8 cellular contexts compared by ENCODE assay signal in the genomic region with DNA sequence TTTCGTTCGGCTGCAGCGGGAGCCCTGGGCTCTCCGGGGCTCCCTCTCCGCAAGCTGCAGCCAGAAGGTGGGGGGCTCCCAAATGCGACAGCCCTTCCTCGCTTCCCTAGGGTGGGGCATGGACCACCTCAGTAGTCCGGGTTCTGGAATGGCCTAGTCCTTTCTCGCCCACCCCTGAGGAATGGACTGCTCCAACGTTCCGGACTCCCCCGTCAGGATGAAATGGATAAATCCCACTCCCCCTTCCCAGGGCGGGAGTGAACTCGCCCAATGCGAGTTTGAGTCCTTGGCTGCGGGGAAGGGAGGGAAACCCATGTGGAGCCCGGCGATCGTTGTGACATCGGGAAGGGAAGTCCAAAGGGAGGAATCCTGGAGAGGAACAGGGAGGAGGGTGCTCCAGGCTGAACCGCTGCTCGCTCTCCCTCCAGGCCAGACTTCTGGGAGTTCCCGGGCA. TPM values are rescaled to one million over a fixed set of nuclear protein-coding genes. Genes with fewer than 3 reads are reported as not detected.
DNase-seq lines count a peak whose midpoint lies in the region; ATAC-seq and TF ChIP-seq lines count a peak whose summit lies in the region.

No MANE protein-coding gene starts in this region.

- H3K4me3 ChIP-seq in AG04450 (ENCODE audit: low read depth, low read length) (peak overlapping the region; percentile 93), GM08714 (ENCODE audit: low read length) (peak overlapping the region; percentile 50; the same call in 1 of the 2 replicates), neuron (ENCODE audit: low read length) (peak overlapping the region; percentile 96)

- no peak for ATAC-seq in GM19023 (IDR thresholded peaks at IDR 0.05; ENCODE audit: unreplicated experiment)
- no peak for ATAC-seq in HG03469 (IDR thresholded peaks at IDR 0.05; ENCODE audit: unreplicated experiment)

- peak overlapping the region; percentile 62 for H2AFZ ChIP-seq in neuron (ENCODE audit: low read depth, low read length)

- H3K4me1 ChIP-seq in neuron (ENCODE audit: insufficient read depth, low read length): peaks cover 23% of the 10 kb centered on the region

- peak overlapping the region; percentile 69 for H3K4me3 Mint-ChIP-seq in activated naive CD8-positive, alpha-beta T cell

- CTCF ChIA-PET in AG04450 (lab: Charles Lee): interaction anchor here (1.0 to 1.2 kb wide), 2 partner anchors 52 to 77 kb away, joined by 3 to 8 read pairs; no protein-coding TSS in a partner anchor

- H3K27ac ChIP-seq in AG04450 (ENCODE audit: low read depth, low read length): peak overlapping the region; percentile 47

- peak; percentile 70 for DNase-seq in AG04450 (ENCODE audit: low read depth, low spot score)
- DNase-seq in NCI-H226: peak; percentile 43
- peak; percentile 54 for DNase-seq in glomerular endothelial cell (ENCODE audit: extremely low read depth, low read depth, low spot score)

- H3K27me3 ChIP-seq in AG04450 (ENCODE audit: control insufficient read depth, insufficient read depth, low read length): no peaks in the 10 kb centered on the region
- H3K27me3 ChIP-seq in neuron (ENCODE audit: insufficient read depth, low read length): no peaks in the 10 kb centered on the region

- H3K27me3 Mint-ChIP-seq in activated naive CD8-positive, alpha-beta T cell: peaks cover 37% of the 10 kb centered on the region

- H3K36me3 Mint-ChIP-seq in activated naive CD8-positive, alpha-beta T cell: no peaks in the 10 kb centered on the region

- POLR2A ChIA-PET in AG04450 (lab: Yijun Ruan, JAX): interaction anchor here (1.2 kb wide), 2 partner anchors 29 to 36 kb away, joined by 3 to 4 read pairs; a partner anchor contains a TSS

- H3K9me3 ChIP-seq in AG04450 (ENCODE audit: control insufficient read depth, insufficient read depth, low read length) (peaks cover 8% of the 10 kb centered on the region; the same call in 1 of the 2 replicates), neuron (ENCODE audit: low read length) (peaks cover 5% of the 10 kb centered on the region)

- H3K4me1 Mint-ChIP-seq in activated naive CD8-positive, alpha-beta T cell (ENCODE audit: low read depth): peaks cover 26% of the 10 kb centered on the region

- H3K9me3 Mint-ChIP-seq in activated naive CD8-positive, alpha-beta T cell (ENCODE audit: low read depth): no peaks in the 10 kb centered on the region

- H3K27ac Mint-ChIP-seq in activated naive CD8-positive, alpha-beta T cell: no peak overlapping the region

- TF ChIP-seq CTCF in AG04450 (IDR thresholded peaks at IDR 0.05; ENCODE audit: low read depth, low read length): no peak

- H3K36me3 ChIP-seq in neuron (ENCODE audit: insufficient read depth, low read length): no peaks in the 10 kb centered on the region

RNA-seq across cellular contexts. Expression of a gene that starts 5.5 kb away (rescaled TPM):
- polyA plus RNA-seq in AG04450 (2011; rRNA removed): 0.06 TPM in 1 of 2 replicates, not detected in the other
- not detected in 2 replicates for polyA minus RNA-seq in AG04450 (2011; rRNA and poly(A)+ RNA removed)
- total RNA-seq in glomerular endothelial cell: not detected in 2 replicates

RNA-seq across cellular contexts. Expression of a gene that starts 7.9 kb away (rescaled TPM):
- 4.3 and 6.3 TPM in 2 replicates for polyA plus RNA-seq in AG04450 (2011; rRNA removed)
- 8.1 and 9.1 TPM in 2 replicates for polyA minus RNA-seq in AG04450 (2011; rRNA and poly(A)+ RNA removed)
- 35.5 and 39.5 TPM in 2 replicates for total RNA-seq in glomerular endothelial cell

RNA-seq across cellular contexts. Expression of a gene that starts 30.3 kb away (rescaled TPM):
- polyA plus RNA-seq in AG04450 (2011; rRNA removed): 0.52 and 0.63 TPM in 2 replicates
- polyA minus RNA-seq in AG04450 (2011; rRNA and poly(A)+ RNA removed): 0.51 and 0.78 TPM in 2 replicates
- 3.8 and 4.6 TPM in 2 replicates for total RNA-seq in glomerular endothelial cell

RNA-seq across cellular contexts. Expression of a gene that starts 30.7 kb away (rescaled TPM):
- polyA plus RNA-seq in AG04450 (2011; rRNA removed): 0.36 and 0.50 TPM in 2 replicates
- not detected in 2 replicates for polyA minus RNA-seq in AG04450 (2011; rRNA and poly(A)+ RNA removed)
- total RNA-seq in glomerular endothelial cell: 1.9 and 3.3 TPM in 2 replicates

RNA-seq across cellular contexts. Expression of a gene that starts 35.5 kb away (rescaled TPM):
- 4.2 and 4.9 TPM in 2 replicates for polyA plus RNA-seq in AG04450 (2011; rRNA removed)
- 1.8 and 2.0 TPM in 2 replicates for polyA minus RNA-seq in AG04450 (2011; rRNA and poly(A)+ RNA removed)
- 5.4 and 7.7 TPM in 2 replicates for total RNA-seq in glomerular endothelial cell
